In the genomic region with DNA sequence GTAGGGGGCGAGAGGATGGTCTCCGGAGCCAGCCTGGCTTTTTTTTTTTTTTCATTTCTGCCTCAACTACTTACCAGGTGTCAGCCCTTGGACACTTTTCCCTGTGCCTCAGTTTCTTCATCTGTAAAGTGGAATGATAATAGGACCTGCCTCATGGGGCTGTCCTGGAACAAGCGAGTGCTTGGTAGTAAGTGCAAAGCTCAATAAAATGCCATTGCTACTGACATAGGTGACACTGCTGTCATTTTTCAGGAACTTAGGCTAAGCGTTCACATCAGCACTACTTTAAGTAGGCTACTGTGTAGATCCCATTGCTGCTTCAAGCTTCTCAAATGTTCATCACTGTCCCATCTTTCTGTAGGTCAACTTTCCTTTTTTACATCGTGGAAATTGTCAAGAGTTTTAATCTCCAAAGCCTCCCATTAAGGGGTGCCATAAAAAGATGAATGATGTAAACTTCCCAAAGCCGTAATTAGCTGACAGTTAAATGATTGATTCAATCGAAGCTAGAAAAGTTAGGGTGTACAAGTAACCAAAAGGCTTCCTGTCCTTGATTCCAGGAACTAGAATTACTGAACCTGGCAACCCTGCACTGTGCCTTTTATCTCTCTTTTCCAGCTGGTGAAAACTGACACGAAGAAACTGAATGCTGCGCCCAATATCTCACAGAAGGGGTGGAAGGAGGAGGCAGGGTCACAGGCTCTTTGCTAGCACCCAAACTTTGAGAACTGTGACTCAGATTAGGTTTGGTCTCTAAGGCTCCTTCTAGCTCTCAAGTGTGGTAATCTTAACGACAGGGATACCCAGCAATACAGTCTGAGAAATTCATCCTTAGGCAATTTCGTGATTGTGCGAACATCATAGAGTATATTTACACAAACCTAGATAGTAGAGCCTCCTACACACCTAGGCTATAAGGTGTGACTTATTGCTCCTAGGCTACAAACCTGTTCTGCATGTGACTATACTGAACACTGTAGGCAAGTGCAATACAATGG, we compare ENCODE assay signal across 8 cellular contexts. TPM values are rescaled to one million over a fixed set of nuclear protein-coding genes. Genes with fewer than 3 reads are reported as not detected.
DNase-seq lines count a peak whose midpoint lies in the region; ATAC-seq lines count a peak whose summit lies in the region.

No MANE protein-coding gene starts in this region.

- H2AFZ ChIP-seq in Karpas-422 (ENCODE audit: low read length) = no peak overlapping the region; the same call in 1 of the 2 replicates

- H3K9me3 Mint-ChIP-seq in stimulated activated naive B cell treated with anti-CD40 and anti-IgM and Interleukin-4, amounts not matched to agents 10 μg/mL and 1 μg/mL and 100 μg/mL, for 72 hours = peaks cover 0 to 2% of the 10 kb centered on the region in 2 donors

- H3K9me2 ChIP-seq in Karpas-422 (replicated peaks; ENCODE audit: insufficient read depth, low read length) = no peaks in the 10 kb centered on the region

- H3K4me3 Mint-ChIP-seq in stimulated activated naive B cell treated with anti-CD40 and anti-IgM and Interleukin-4, amounts not matched to agents 10 μg/mL and 1 μg/mL and 100 μg/mL, for 72 hours = peak overlapping the region; percentile 88

- peaks cover 36% of the 10 kb centered on the region for H3K79me2 ChIP-seq in Karpas-422 (ENCODE audit: low read length)

- H4K20me1 ChIP-seq in Karpas-422 (ENCODE audit: insufficient read depth, low read depth, low read length) = no peaks in the 10 kb centered on the region

- H3K4me3 ChIP-seq in Karpas-422 (ENCODE audit: low read length) = peak overlapping the region; percentile 84

- DNase-seq in Karpas-422 (peak; percentile 67), inferior parietal cortex (ENCODE audit: extremely low spot score) (peak; percentile 52), T1000 (lab: John Stamatoyannopoulos, UW) (no peak), NCI-H2029 treated with DMSO at 0.1 percent for 48 hours (lab: John Stamatoyannopoulos, UW) (no peak)
- DNase-seq in stimulated activated naive B cell treated with anti-CD40 and anti-IgM and Interleukin-4, amounts not matched to agents 10 μg/mL and 1 μg/mL and 100 μg/mL, for 72 hours = no peak

- peaks cover 0 to 3% of the 10 kb centered on the region in 2 donors for H3K36me3 Mint-ChIP-seq in stimulated activated naive B cell treated with anti-CD40 and anti-IgM and Interleukin-4, amounts not matched to agents 10 μg/mL and 1 μg/mL and 100 μg/mL, for 72 hours

- H3K9me3 ChIP-seq in ES-I3 (ENCODE audit: control insufficient read depth, insufficient read depth, low read length) (peaks cover under 1% of the 10 kb centered on the region; the same call in 1 of the 2 replicates), Karpas-422 (ENCODE audit: low read length) (no peaks in the 10 kb centered on the region)

- peak; percentile 37 to 41 for ATAC-seq in stimulated activated naive B cell treated with anti-CD40 and anti-IgM and Interleukin-4, amounts not matched to agents 10 μg/mL and 1 μg/mL and 100 μg/mL, for 72 hours (replicated peaks)
- no peak for ATAC-seq in GM21786 (IDR thresholded peaks at IDR 0.05; ENCODE audit: unreplicated experiment)

- H3K27me3 Mint-ChIP-seq in stimulated activated naive B cell treated with anti-CD40 and anti-IgM and Interleukin-4, amounts not matched to agents 10 μg/mL and 1 μg/mL and 100 μg/mL, for 72 hours = no peaks in the 10 kb centered on the region

- H3K4me2 ChIP-seq in Karpas-422 (ENCODE audit: low read depth, low read length, poor library complexity, severe bottlenecking) = peak overlapping the region; percentile 81

- H3K27me3 ChIP-seq in Karpas-422 (ENCODE audit: low read length) = no peaks in the 10 kb centered on the region

- peak overlapping the region; percentile 92 for H3K27ac Mint-ChIP-seq in stimulated activated naive B cell treated with anti-CD40 and anti-IgM and Interleukin-4, amounts not matched to agents 10 μg/mL and 1 μg/mL and 100 μg/mL, for 72 hours

- H3K4me1 Mint-ChIP-seq in stimulated activated naive B cell treated with anti-CD40 and anti-IgM and Interleukin-4, amounts not matched to agents 10 μg/mL and 1 μg/mL and 100 μg/mL, for 72 hours = peaks cover 23 to 31% of the 10 kb centered on the region in 2 donors

- peak overlapping the region; percentile 36 for H3K27ac ChIP-seq in Karpas-422 (ENCODE audit: low read length)
- H3K27ac ChIP-seq in angular gyrus (ENCODE audit: low read depth, low read length) = peak overlapping the region; percentile 45

- H3K36me3 ChIP-seq in ES-I3 (ENCODE audit: insufficient read depth, low read length) (no peaks in the 10 kb centered on the region), Karpas-422 (ENCODE audit: insufficient read depth, low read length) (no peaks in the 10 kb centered on the region)

- peak overlapping the region; percentile 78 for H3K9ac ChIP-seq in ES-I3 (ENCODE audit: low read depth, low read length)
- peak overlapping the region; percentile 90 for H3K9ac ChIP-seq in Karpas-422 (ENCODE audit: low read length)

- peaks cover 17% of the 10 kb centered on the region for H3K4me1 ChIP-seq in ES-I3 (ENCODE audit: insufficient read depth, low read length)
- H3K4me1 ChIP-seq in Karpas-422 (ENCODE audit: low read length) = peaks cover 41% of the 10 kb centered on the region

RNA-seq across cellular contexts. Expression of a gene that starts 0.9 kb away (rescaled TPM):
- 54.3 and 63.9 TPM in 2 replicates for total RNA-seq in Karpas-422 (2014; rRNA removed; shearing (Covaris generic); ENCODE audit: low replicate concordance)

Comparison
In these comparisons a context has a peak if more than half of its experiments do, and no peak if none do; other contexts are left out.
1. DNase-seq: peak in Karpas-422 (single experiment) and inferior parietal cortex (single experiment); none in stimulated activated naive B cell treated with anti-CD40 and anti-IgM and Interleukin-4, amounts not matched to agents 10 μg/mL and 1 μg/mL and 100 μg/mL, for 72 hours (single experiment), T1000 (single experiment) and NCI-H2029 treated with DMSO at 0.1 percent for 48 hours (single experiment).